Comparison of ENCODE assay signal across 1 cellular context in genomic region chr16:23510915-23511270, GRCh38.
TF ChIP-seq lines count a peak whose summit lies in the region.

No MANE protein-coding gene starts in this region.

TF ChIP-seq in HepG2, 621 proteins besides CTCF, POLR2A, EP300 and RAD21:
- peak; percentile 14 for TF ChIP-seq CCAR2 (optimal IDR thresholded peaks at IDR 0.05; ENCODE audit: low read depth, low read length)
- 0 out of 2 replicates have a peak, but pooled peaks have one; percentile 19 for TF ChIP-seq RXRA (CRISPR knock-in tag; IDR thresholded peaks at IDR 0.05)
- TF ChIP-seq GMEB1 (CRISPR knock-in tag; IDR thresholded peaks at IDR 0.05; ENCODE audit: borderline replicate concordance): 0 out of 2 replicates have a peak, but pooled peaks have one; percentile 0
- peak; percentile 7; the same call in 1 of the 2 replicates for TF ChIP-seq THAP9 (CRISPR knock-in tag; IDR thresholded peaks at IDR 0.05; ENCODE audit: borderline replicate concordance)
- 0 out of 2 replicates have a peak, but pooled peaks have one; percentile 11 for TF ChIP-seq ZNF350 (CRISPR knock-in tag; IDR thresholded peaks at IDR 0.05; ENCODE audit: borderline replicate concordance, low read depth)
